In genomic region chr17:14356043-14356637, GRCh38 we compare ENCODE assay signal across 23 cellular contexts. TPM values are rescaled to one million over a fixed set of nuclear protein-coding genes. Genes with fewer than 3 reads are reported as not detected.
"Had no signal": no experiment of that assay in that cellular context is flagged by ENCODE, and none has a peak within 500 bp of the region (broad histone marks: within the 10 kb centered on the region; RNA-seq: fewer than 3 reads in every experiment).

No MANE protein-coding gene starts in this region.

- H3K27ac ChIP-seq: gastroesophageal sphincter, pancreas, psoas muscle, right atrium auricular region, spleen, testis had no signal

- DNase-seq: activated CD4-positive, alpha-beta T cell treated with anti-CD3 and anti-CD28 coated beads for 36 hours; activated CD4-positive, alpha-beta T cell treated with anti-CD3 and anti-CD28 coated beads, Interleukin-2, amount 50 U/mL, for 48 hours; activated gamma-delta T cell; activated T-cell treated with anti-CD3 and anti-CD28 coated beads for 4 hours; aorta; caudate nucleus; effector memory CD4-positive, alpha-beta T cell; hypothalamus; left cardiac atrium; pancreas; psoas muscle; spleen; stimulated activated CD4-positive, alpha-beta T cell treated with anti-CD3 and anti-CD28 coated beads, Interleukin-4, amount 100 ng/mL, for 1 hour; stimulated activated naive CD4-positive, alpha-beta T cell; T-helper 1 cell; testis had no signal

- H3K27me3 Mint-ChIP-seq: activated CD4-positive, alpha-beta T cell treated with anti-CD3 and anti-CD28 coated beads for 36 hours; brain had no signal

- H3K9me3 Mint-ChIP-seq: activated naive CD4-positive, alpha-beta T cell treated with anti-CD3 and anti-CD28 coated beads, Interleukin-2, amount 50 U/mL, for 72 hours; brain; nephron; type B pancreatic cell had no signal

- H3K4me1 Mint-ChIP-seq: brain had no signal

- H3K27ac Mint-ChIP-seq: activated CD4-positive, alpha-beta T cell treated with anti-CD3 and anti-CD28 coated beads for 36 hours; activated naive CD4-positive, alpha-beta T cell treated with anti-CD3 and anti-CD28 coated beads, Interleukin-2, amount 50 U/mL, for 72 hours; brain; nephron; type B pancreatic cell had no signal

- H3K27me3 ChIP-seq: pancreas, right atrium auricular region, testis had no signal

- H3K4me1 ChIP-seq: gastroesophageal sphincter, pancreas, psoas muscle, right atrium auricular region, testis had no signal

- H3K36me3 Mint-ChIP-seq: activated naive CD4-positive, alpha-beta T cell treated with anti-CD3 and anti-CD28 coated beads, Interleukin-2, amount 50 U/mL, for 72 hours; brain; type B pancreatic cell had no signal

- H3K4me3 ChIP-seq: gastroesophageal sphincter, pancreas, psoas muscle, right atrium auricular region, spleen, testis had no signal

- H3K36me3 ChIP-seq: gastroesophageal sphincter, pancreas, right atrium auricular region, spleen had no signal

- H3K4me3 Mint-ChIP-seq: activated CD4-positive, alpha-beta T cell treated with anti-CD3 and anti-CD28 coated beads for 36 hours; brain; nephron; type B pancreatic cell had no signal

- H3K9me3 ChIP-seq: gastroesophageal sphincter, pancreas, psoas muscle, spleen, testis had no signal

RNA-seq across cellular contexts. Expression of gene HS3ST3B1, which starts 55.3 kb away (rescaled TPM):
- total RNA-seq: endothelial cell of umbilical vein had no signal
